Comparison of ENCODE assay signal across 16 cellular contexts in genomic region chr12:54602661-54603060, GRCh38. TPM values are rescaled to one million over a fixed set of nuclear protein-coding genes. Genes with fewer than 3 reads are reported as not detected.
DNase-seq lines count a peak whose midpoint lies in the region; ATAC-seq and TF ChIP-seq lines count a peak whose summit lies in the region.
"Had no signal": no experiment of that assay in that cellular context is flagged by ENCODE, and none has a peak within 500 bp of the region (broad histone marks: within the 10 kb centered on the region; RNA-seq: fewer than 3 reads in every experiment).

No MANE protein-coding gene starts in this region.

- CTCF ChIA-PET in activated naive CD4-positive, alpha-beta T cell treated with anti-CD3 and anti-CD28 coated beads for 36 hours (lab: Charles Lee): interaction anchor here (1.4 to 10.8 kb wide), 3 partner anchors 10 to 56 kb away, joined by 5 to 96 read pairs (median 11); no protein-coding TSS in a partner anchor

- H3K27ac ChIP-seq in SK-N-MC (peak overlapping the region; percentile 99), endodermal cell (ENCODE audit: low read depth, low read length) (no peak overlapping the region)
- H3K27ac ChIP-seq: C4-2B had no signal

- intact Hi-C loops in activated naive CD4-positive, alpha-beta T cell treated with anti-CD3 and anti-CD28 coated beads for 36 hours (cut with micrococcal nuclease): loop anchor here (1.0 to 10.0 kb wide), 4 partner anchors 41 to 470 kb away; no protein-coding TSS in a partner anchor

- H3K9me3 ChIP-seq in SK-N-MC (ENCODE audit: low read depth, low read length) (no peaks in the 10 kb centered on the region), endodermal cell (ENCODE audit: control insufficient read depth, low read length) (no peaks in the 10 kb centered on the region)

- H3K4me3 ChIP-seq in SK-N-MC (peak overlapping the region; percentile 60), endodermal cell (ENCODE audit: low read length) (no peak overlapping the region)

- no peaks in the 10 kb centered on the region for H3K4me1 ChIP-seq in endodermal cell (ENCODE audit: control insufficient read depth, insufficient read depth, low read length)

- H3K27me3 Mint-ChIP-seq in activated naive CD4-positive, alpha-beta T cell treated with anti-CD3 and anti-CD28 coated beads, Interleukin-2, amount 50 U/mL, for 24 hours: peaks cover 2% of the 10 kb centered on the region
- no peaks in the 10 kb centered on the region for H3K27me3 Mint-ChIP-seq in activated naive CD4-positive, alpha-beta T cell treated with anti-CD3 and anti-CD28 coated beads for 36 hours (ENCODE audit: low read depth)
- H3K27me3 Mint-ChIP-seq in endodermal cell (ENCODE audit: insufficient read depth): peaks cover 38% of the 10 kb centered on the region
- peaks cover 50% of the 10 kb centered on the region for H3K27me3 Mint-ChIP-seq in progenitor cell of endocrine pancreas

- peaks cover 9% of the 10 kb centered on the region for H3K4me1 Mint-ChIP-seq in activated naive CD4-positive, alpha-beta T cell treated with anti-CD3 and anti-CD28 coated beads, Interleukin-2, amount 50 U/mL, for 24 hours
- H3K4me1 Mint-ChIP-seq in activated naive CD4-positive, alpha-beta T cell treated with anti-CD3 and anti-CD28 coated beads for 36 hours (ENCODE audit: low read depth): peaks cover 2% of the 10 kb centered on the region
- H3K4me1 Mint-ChIP-seq in endodermal cell: peaks cover 4% of the 10 kb centered on the region
- no peaks in the 10 kb centered on the region for H3K4me1 Mint-ChIP-seq in progenitor cell of endocrine pancreas (ENCODE audit: low read depth)

- 49 to 59% methylated on average over 2 of the region's 2 CpGs for WGBS in endodermal cell (ENCODE audit: insufficient coverage in 1 of 2, insufficient read length in 1 of 2), 2 experiments

- no peak overlapping the region for H3K4me3 Mint-ChIP-seq in activated naive CD4-positive, alpha-beta T cell treated with anti-CD3 and anti-CD28 coated beads, Interleukin-2, amount 50 U/mL, for 24 hours
- H3K4me3 Mint-ChIP-seq in activated naive CD4-positive, alpha-beta T cell treated with anti-CD3 and anti-CD28 coated beads for 36 hours: no peak overlapping the region
- H3K4me3 Mint-ChIP-seq in endodermal cell (no peak overlapping the region), progenitor cell of endocrine pancreas (ENCODE audit: low read depth) (no peak overlapping the region)
- H3K4me3 Mint-ChIP-seq: CD8-positive, alpha-beta memory T cell; HFFc6 had no signal

- peak overlapping the region; percentile 12 for H3K27ac Mint-ChIP-seq in activated naive CD4-positive, alpha-beta T cell treated with anti-CD3 and anti-CD28 coated beads, Interleukin-2, amount 50 U/mL, for 24 hours
- no peak overlapping the region for H3K27ac Mint-ChIP-seq in activated naive CD4-positive, alpha-beta T cell treated with anti-CD3 and anti-CD28 coated beads for 36 hours
- H3K27ac Mint-ChIP-seq in endodermal cell: no peak overlapping the region
- H3K27ac Mint-ChIP-seq in progenitor cell of endocrine pancreas: no peak overlapping the region
- H3K27ac Mint-ChIP-seq: HFFc6 had no signal

- TF ChIP-seq CTCF in endodermal cell (conservative IDR thresholded peaks at IDR 0.05) (no peak), progenitor cell of endocrine pancreas (IDR thresholded peaks at IDR 0.05; ENCODE audit: unreplicated experiment) (no peak)

- H3K9me3 Mint-ChIP-seq in activated naive CD4-positive, alpha-beta T cell treated with anti-CD3 and anti-CD28 coated beads, Interleukin-2, amount 50 U/mL, for 24 hours: no peaks in the 10 kb centered on the region
- no peaks in the 10 kb centered on the region for H3K9me3 Mint-ChIP-seq in activated naive CD4-positive, alpha-beta T cell treated with anti-CD3 and anti-CD28 coated beads for 36 hours
- H3K9me3 Mint-ChIP-seq in endodermal cell (no peaks in the 10 kb centered on the region), progenitor cell of endocrine pancreas (ENCODE audit: low read depth) (no peaks in the 10 kb centered on the region)
- H3K9me3 Mint-ChIP-seq: CD8-positive, alpha-beta memory T cell; HFFc6 had no signal

- H3K36me3 ChIP-seq in SK-N-MC (ENCODE audit: insufficient read depth, low read length) (no peaks in the 10 kb centered on the region), endodermal cell (ENCODE audit: control insufficient read depth, insufficient read depth, low read length) (no peaks in the 10 kb centered on the region)

- no peaks in the 10 kb centered on the region for H3K36me3 Mint-ChIP-seq in activated naive CD4-positive, alpha-beta T cell treated with anti-CD3 and anti-CD28 coated beads, Interleukin-2, amount 50 U/mL, for 24 hours
- no peaks in the 10 kb centered on the region for H3K36me3 Mint-ChIP-seq in activated naive CD4-positive, alpha-beta T cell treated with anti-CD3 and anti-CD28 coated beads for 36 hours (ENCODE audit: low read depth)
- H3K36me3 Mint-ChIP-seq in endodermal cell (ENCODE audit: low read depth): no peaks in the 10 kb centered on the region
- no peaks in the 10 kb centered on the region for H3K36me3 Mint-ChIP-seq in progenitor cell of endocrine pancreas (ENCODE audit: insufficient read depth)
- H3K36me3 Mint-ChIP-seq: CD8-positive, alpha-beta memory T cell had no signal

- in situ Hi-C loops in G401 (cut with HindIII; ENCODE audit: low sequenced_read_pairs): no loop called here

- no peak for DNase-seq in activated naive CD4-positive, alpha-beta T cell treated with anti-CD3 and anti-CD28 coated beads for 36 hours
- no peak for DNase-seq in SK-N-MC (ENCODE audit: low read depth, low spot score)
- peak; percentile 17 for DNase-seq in endodermal cell
- no peak for DNase-seq in progenitor cell of endocrine pancreas (ENCODE audit: low spot score, unreplicated experiment)
- no peak for DNase-seq in G401 (ENCODE audit: low spot score)
- DNase-seq: DMS153 had no signal

- H3K9ac ChIP-seq in SK-N-MC (ENCODE audit: insufficient read length) (peak overlapping the region; percentile 79), endodermal cell (ENCODE audit: extremely low read depth, low read length, poor library complexity, severe bottlenecking) (no peak overlapping the region)

- H3K27me3 ChIP-seq in endodermal cell (ENCODE audit: control insufficient read depth, insufficient read depth, low read length, poor library complexity, severe bottlenecking): peaks cover 15% of the 10 kb centered on the region

- no peak for ATAC-seq in HG03354 (IDR thresholded peaks at IDR 0.05; ENCODE audit: poor library complexity, severe bottlenecking, unreplicated experiment)

RNA-seq across cellular contexts. Expression of gene PPP1R1A, which starts 14.2 kb away (rescaled TPM):
- total RNA-seq in activated naive CD4-positive, alpha-beta T cell treated with anti-CD3 and anti-CD28 coated beads for 36 hours: not detected
- total RNA-seq in endodermal cell: 10 to 100 TPM; 12.5 to 16.1 TPM
- 42.6 TPM for polyA plus RNA-seq in endodermal cell (2013, experiment 1 of 2)
- 40.8 TPM for polyA plus RNA-seq in endodermal cell (2013, experiment 2 of 2)
- 22.1 and 22.3 TPM in 2 replicates for total RNA-seq in progenitor cell of endocrine pancreas
- total RNA-seq in G401 (2014; rRNA removed; shearing (Covaris generic)): not detected in 2 replicates
- total RNA-seq: CD8-positive, alpha-beta memory T cell; HFFc6; M059J; NCI-H460 had no signal
- polyA plus RNA-seq: AG04450; CD8-positive, alpha-beta memory T cell had no signal

RNA-seq across cellular contexts. Expression of gene LACRT, which starts 32.0 kb away (rescaled TPM):
- total RNA-seq in activated naive CD4-positive, alpha-beta T cell treated with anti-CD3 and anti-CD28 coated beads for 36 hours: not detected
- total RNA-seq in endodermal cell: not detected
- not detected for polyA plus RNA-seq in endodermal cell (2013, experiment 1 of 2)
- polyA plus RNA-seq in endodermal cell (2013, experiment 2 of 2): not detected
- total RNA-seq in progenitor cell of endocrine pancreas: not detected in 2 replicates
- not detected in 2 replicates for total RNA-seq in G401 (2014; rRNA removed; shearing (Covaris generic))
- total RNA-seq: Calu3; CD8-positive, alpha-beta memory T cell; H1; HFFc6; M059J; NCI-H460 had no signal
- polyA plus RNA-seq: AG04450; CD8-positive, alpha-beta memory T cell; H1 had no signal

RNA-seq across cellular contexts. Expression of gene DCD, which starts 45.5 kb away (rescaled TPM):
- total RNA-seq in activated naive CD4-positive, alpha-beta T cell treated with anti-CD3 and anti-CD28 coated beads for 36 hours: not detected
- total RNA-seq in endodermal cell (not detected), progenitor cell of endocrine pancreas (not detected in 2 replicates)
- polyA plus RNA-seq in endodermal cell (2013, experiment 1 of 2): not detected
- polyA plus RNA-seq in endodermal cell (2013, experiment 2 of 2): not detected
- total RNA-seq in G401 (2014; rRNA removed; shearing (Covaris generic)): not detected in 2 replicates
- total RNA-seq: Calu3; CD8-positive, alpha-beta memory T cell; H1; HFFc6; M059J; NCI-H460 had no signal
- polyA plus RNA-seq: AG04450; CD8-positive, alpha-beta memory T cell; H1 had no signal

RNA-seq across cellular contexts. Expression of gene PDE1B, which starts 53.3 kb away (rescaled TPM):
- total RNA-seq in activated naive CD4-positive, alpha-beta T cell treated with anti-CD3 and anti-CD28 coated beads for 36 hours: 1 to 10 TPM; 7.5 to 8.5 TPM
- total RNA-seq in endodermal cell (1 to 10 TPM; 1.1 to 1.6 TPM), progenitor cell of endocrine pancreas (0.71 and 0.81 TPM in 2 replicates)
- 11.4 TPM for polyA plus RNA-seq in endodermal cell (2013, experiment 1 of 2)
- polyA plus RNA-seq in endodermal cell (2013, experiment 2 of 2): 10.6 TPM
- not detected in 2 replicates for total RNA-seq in G401 (2014; rRNA removed; shearing (Covaris generic))
- total RNA-seq: Calu3, HFFc6, M059J, NCI-H460 had no signal
- polyA plus RNA-seq: AG04450 had no signal

Comparison
In these comparisons a context has a peak if more than half of its experiments do, and no peak if none do; other contexts are left out.
1. RNA of gene PPP1R1A, which starts 14.2 kb away (total RNA-seq): 22.1 to 22.3 TPM in progenitor cell of endocrine pancreas and 12.5 to 16.1 TPM in endodermal cell; not detected in activated naive CD4-positive, alpha-beta T cell treated with anti-CD3 and anti-CD28 coated beads for 36 hours and not detected in G401; every median in the first group is over 10 times any median in the second.